Comparison of ENCODE assay signal across 8 cellular contexts in the genomic region with DNA sequence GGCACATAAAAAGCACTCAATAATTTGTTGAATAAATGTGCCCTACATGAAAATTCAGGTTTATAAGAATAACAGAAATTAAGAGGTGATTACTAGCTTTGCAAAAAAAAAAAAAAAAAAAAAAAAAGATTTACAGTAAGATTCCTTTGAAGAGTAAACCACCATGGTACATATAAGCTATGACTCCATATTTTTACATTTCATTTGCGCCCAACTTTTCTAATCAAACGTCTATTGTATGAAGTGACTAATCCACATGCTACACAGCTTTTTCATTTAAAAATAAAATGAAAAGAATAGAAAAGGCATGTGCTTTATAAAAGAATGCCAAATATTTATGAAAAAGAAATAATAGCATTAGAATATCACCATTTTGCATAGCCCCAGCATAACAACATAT. TPM values are rescaled to one million over a fixed set of nuclear protein-coding genes. Genes with fewer than 3 reads are reported as not detected.
"Had no signal": no experiment of that assay in that cellular context is flagged by ENCODE, and none has a peak within 500 bp of the region (broad histone marks: within the 10 kb centered on the region; RNA-seq: fewer than 3 reads in every experiment).

A gene with protein sequence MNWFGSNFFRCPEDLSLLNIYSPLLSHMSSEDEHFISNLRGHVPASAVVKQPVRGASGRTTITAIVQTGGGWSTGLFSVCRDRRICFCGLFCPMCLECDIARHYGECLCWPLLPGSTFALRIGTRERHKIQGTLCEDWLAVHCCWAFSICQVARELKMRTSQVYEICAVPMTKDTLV (minus strand): TSS at position 101 of the 400 bp plus-strand sequence. CDS start 1,266 bp downstream, outside the sequence.

- H3K27ac ChIP-seq: HL-60 had no signal

- DNase-seq: IMR-90, KBM-7 had no signal

- ATAC-seq: HepG2, K562 had no signal

- FAIRE-seq: HepG2, HTR-8/SVneo had no signal

- H3K4me3 ChIP-seq: K562 had no signal

RNA-seq across cellular contexts. Expression of the gene that starts here (rescaled TPM):
- total RNA-seq: HepG2, HT-29, HT1080, IMR-90 had no signal
